In genomic region chr3:98980915-98981596, GRCh38 we compare ENCODE assay signal across 9 cellular contexts.
A peak's percentile ranks its signal among the peaks of the same experiment; 100 is the strongest.
DNase-seq lines count a peak whose midpoint lies in the region; ATAC-seq and TF ChIP-seq lines count a peak whose summit lies in the region.
"Had no signal": no experiment of that assay in that cellular context is flagged by ENCODE, and none has a peak within 500 bp of the region (broad histone marks: within the 10 kb centered on the region; RNA-seq: fewer than 3 reads in every experiment).

No MANE protein-coding gene starts in this region.

- no peak for TF ChIP-seq CTCF in BE2C (IDR thresholded peaks at IDR 0.05; ENCODE audit: low read depth, low read length)

- H3K4me3 Mint-ChIP-seq in activated T-cell treated with anti-CD3 and anti-CD28 coated beads, Interleukin-2, amount 50 U/mL, for 72 hours = no peak overlapping the region
- no peak overlapping the region for H3K4me3 Mint-ChIP-seq in stimulated activated naive CD8-positive, alpha-beta T cell treated with anti-CD3 and anti-CD28 coated beads, Interleukin-15, amount 100 ng/mL, for 72 hours
- H3K4me3 Mint-ChIP-seq in activated naive CD4-positive, alpha-beta T cell treated with anti-CD3 and anti-CD28 coated beads, Interleukin-2, amount 10 ng/mL, durations not matched to agents 7 days and 5 days = no peak overlapping the region

- H3K4me1 ChIP-seq in BE2C = no peaks in the 10 kb centered on the region
- H3K4me1 ChIP-seq: parathyroid adenoma had no signal

- H3K36me3 Mint-ChIP-seq in activated T-cell treated with anti-CD3 and anti-CD28 coated beads, Interleukin-2, amount 50 U/mL, for 72 hours (ENCODE audit: insufficient read depth in 2 of 2) = no peaks in the 10 kb centered on the region
- H3K36me3 Mint-ChIP-seq in activated naive CD4-positive, alpha-beta T cell treated with anti-CD3 and anti-CD28 coated beads, Interleukin-2, amount 10 ng/mL, durations not matched to agents 7 days and 5 days = no peaks in the 10 kb centered on the region

- H3K36me3 ChIP-seq in BE2C = no peaks in the 10 kb centered on the region

- no peaks in the 10 kb centered on the region for H3K9me3 Mint-ChIP-seq in activated T-cell treated with anti-CD3 and anti-CD28 coated beads, Interleukin-2, amount 50 U/mL, for 72 hours
- no peaks in the 10 kb centered on the region for H3K9me3 Mint-ChIP-seq in stimulated activated naive CD8-positive, alpha-beta T cell treated with anti-CD3 and anti-CD28 coated beads, Interleukin-15, amount 100 ng/mL, for 72 hours
- no peaks in the 10 kb centered on the region for H3K9me3 Mint-ChIP-seq in activated naive CD4-positive, alpha-beta T cell treated with anti-CD3 and anti-CD28 coated beads, Interleukin-2, amount 10 ng/mL, durations not matched to agents 7 days and 5 days

- CTCF ChIA-PET in activated naive CD4-positive, alpha-beta T cell treated with anti-CD3 and anti-CD28 coated beads, Interleukin-2, amount 10 ng/mL, durations not matched to agents 7 days and 5 days (lab: Charles Lee) = interaction anchor here (1.0 kb wide), 1 partner anchor 13 kb away, joined by 4 read pairs; no protein-coding TSS in a partner anchor

- peak; percentile 62 to 79 for ATAC-seq in activated T-cell treated with anti-CD3 and anti-CD28 coated beads, Interleukin-2, amount 50 U/mL, for 72 hours (replicated peaks in 1 of 2)
- peak; percentile 68 for ATAC-seq in HG02970 (IDR thresholded peaks at IDR 0.05; ENCODE audit: low FRiP score, unreplicated experiment)
- ATAC-seq in stimulated activated naive CD8-positive, alpha-beta T cell treated with anti-CD3 and anti-CD28 coated beads, Interleukin-15, amount 100 ng/mL, for 72 hours = peak; percentile 65

- no peak overlapping the region for H3K4me3 ChIP-seq in BE2C (ENCODE audit: low read depth, low read length)

- DNase-seq in activated T-cell treated with anti-CD3 and anti-CD28 coated beads, Interleukin-2, amount 50 U/mL, for 72 hours = peak in 1 of 2 donors; percentile 2
- DNase-seq in activated T-cell treated with anti-CD3 and anti-CD28 coated beads, Interleukin-2, amount 50 U/mL, for 48 hours = no peak
- DNase-seq in SW480 (ENCODE audit: low spot score) (peak; percentile 74), NCI-H2171 (lab: John Stamatoyannopoulos, UW) (no peak), BE2C (no peak)
- no peak for DNase-seq in stimulated activated naive CD8-positive, alpha-beta T cell treated with anti-CD3 and anti-CD28 coated beads, Interleukin-15, amount 100 ng/mL, for 72 hours
- DNase-seq in activated naive CD4-positive, alpha-beta T cell treated with anti-CD3 and anti-CD28 coated beads, Interleukin-2, amount 10 ng/mL, durations not matched to agents 7 days and 5 days = no peak

- H3K9me3 ChIP-seq in BE2C = no peaks in the 10 kb centered on the region

- H3K4me1 Mint-ChIP-seq in activated T-cell treated with anti-CD3 and anti-CD28 coated beads, Interleukin-2, amount 50 U/mL, for 72 hours (ENCODE audit: low read depth) = peaks cover 16% of the 10 kb centered on the region
- peaks cover 7% of the 10 kb centered on the region for H3K4me1 Mint-ChIP-seq in stimulated activated naive CD8-positive, alpha-beta T cell treated with anti-CD3 and anti-CD28 coated beads, Interleukin-15, amount 100 ng/mL, for 72 hours
- no peaks in the 10 kb centered on the region for H3K4me1 Mint-ChIP-seq in activated naive CD4-positive, alpha-beta T cell treated with anti-CD3 and anti-CD28 coated beads, Interleukin-2, amount 10 ng/mL, durations not matched to agents 7 days and 5 days

- no peaks in the 10 kb centered on the region for H3K27me3 ChIP-seq in BE2C

- no peak overlapping the region for H3K27ac Mint-ChIP-seq in activated T-cell treated with anti-CD3 and anti-CD28 coated beads, Interleukin-2, amount 50 U/mL, for 72 hours
- peak overlapping the region in 1 of 2 donors; percentile 57 for H3K27ac Mint-ChIP-seq in stimulated activated naive CD8-positive, alpha-beta T cell treated with anti-CD3 and anti-CD28 coated beads, Interleukin-15, amount 100 ng/mL, for 72 hours
- no peak overlapping the region for H3K27ac Mint-ChIP-seq in activated naive CD4-positive, alpha-beta T cell treated with anti-CD3 and anti-CD28 coated beads, Interleukin-2, amount 10 ng/mL, durations not matched to agents 7 days and 5 days

- H3K27me3 Mint-ChIP-seq in activated T-cell treated with anti-CD3 and anti-CD28 coated beads, Interleukin-2, amount 50 U/mL, for 72 hours (ENCODE audit: low read depth) = peaks cover 44% of the 10 kb centered on the region
- H3K27me3 Mint-ChIP-seq in stimulated activated naive CD8-positive, alpha-beta T cell treated with anti-CD3 and anti-CD28 coated beads, Interleukin-15, amount 100 ng/mL, for 72 hours = peaks cover 16% of the 10 kb centered on the region
- peaks cover 4% of the 10 kb centered on the region for H3K27me3 Mint-ChIP-seq in activated naive CD4-positive, alpha-beta T cell treated with anti-CD3 and anti-CD28 coated beads, Interleukin-2, amount 10 ng/mL, durations not matched to agents 7 days and 5 days
